29 cellular contexts compared by ENCODE assay signal in the genomic region with DNA sequence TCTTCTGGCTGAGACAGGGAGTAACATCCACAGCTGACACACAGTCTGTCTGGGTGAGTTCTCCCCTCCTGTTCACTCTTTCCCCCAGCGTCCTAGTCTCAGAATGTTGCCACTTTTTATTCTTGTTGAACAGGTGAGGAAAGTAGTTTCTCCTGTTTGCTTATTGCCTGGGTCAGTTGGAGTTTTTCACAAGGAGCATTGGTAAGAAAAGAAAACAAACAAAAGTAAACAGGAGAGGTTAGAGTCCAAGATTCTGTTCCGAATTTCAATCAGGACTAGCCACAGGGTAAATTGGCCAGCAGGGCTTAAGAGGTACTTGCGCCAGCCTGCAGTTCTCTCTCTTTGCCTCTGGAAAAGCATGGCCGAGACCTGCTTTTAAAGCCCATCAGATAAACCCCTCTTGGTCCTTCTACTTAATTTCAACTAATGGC.
DNase-seq lines count a peak whose midpoint lies in the region; ATAC-seq and TF ChIP-seq lines count a peak whose summit lies in the region.
"Had no signal": no experiment of that assay in that cellular context is flagged by ENCODE, and none has a peak within 500 bp of the region (broad histone marks: within the 10 kb centered on the region; RNA-seq: fewer than 3 reads in every experiment).

No MANE protein-coding gene starts in this region.

- in situ Hi-C loops in G401 (cut with HindIII; ENCODE audit: low sequenced_read_pairs): no loop called here

- no peaks in the 10 kb centered on the region for H4K20me1 ChIP-seq in GM23338 (replicated peaks; ENCODE audit: insufficient read depth)

- H3K4me3 ChIP-seq in GM23338: no peak overlapping the region
- peak overlapping the region in 2 of 3 donors; percentile 13 to 21 for H3K4me3 ChIP-seq in liver (ENCODE audit: low read depth in 1 of 3, low read length in 3 of 3)
- H3K4me3 ChIP-seq: ascending aorta, esophagus muscularis mucosa, left ventricle myocardium inferior, SJSA1, smooth muscle cell had no signal

- peaks cover 5% of the 10 kb centered on the region; the same call in 1 of the 3 replicates for H3K4me1 Mint-ChIP-seq in GM23338
- peaks cover 8% of the 10 kb centered on the region for H3K4me1 Mint-ChIP-seq in WTC11
- peaks cover 29% of the 10 kb centered on the region for H3K4me1 Mint-ChIP-seq in stimulated activated effector memory CD8-positive, alpha-beta T cell treated with anti-CD3 and anti-CD28 coated beads, Interleukin-12 subunit alpha, Interleukin-12 subunit beta, amount 100 ng/mL, for 72 hours
- H3K4me1 Mint-ChIP-seq in activated T-cell treated with anti-CD3 and anti-CD28 coated beads, Interleukin-2, amount 50 U/mL, for 24 hours (ENCODE audit: low read depth): peaks cover 8% of the 10 kb centered on the region
- H3K4me1 Mint-ChIP-seq: natural killer cell had no signal

- H3K27ac ChIP-seq in GM23338 (ENCODE audit: low read depth) (no peak overlapping the region), liver (ENCODE audit: low read depth in 1 of 2, low read length in 2 of 2) (peak overlapping the region; percentile 28 to 58)
- H3K27ac ChIP-seq: ascending aorta, esophagus muscularis mucosa, foreskin keratinocyte, HL-60, left ventricle myocardium inferior, SJSA1 had no signal

- H3K9me2 ChIP-seq in GM23338 (ENCODE audit: insufficient read depth): no peaks in the 10 kb centered on the region

- no peak overlapping the region for H3K4me2 ChIP-seq in GM23338
- H3K4me2 ChIP-seq: smooth muscle cell had no signal

- H3K9me3 Mint-ChIP-seq in GM23338: no peaks in the 10 kb centered on the region
- no peaks in the 10 kb centered on the region for H3K9me3 Mint-ChIP-seq in WTC11
- no peaks in the 10 kb centered on the region for H3K9me3 Mint-ChIP-seq in stimulated activated effector memory CD8-positive, alpha-beta T cell treated with anti-CD3 and anti-CD28 coated beads, Interleukin-12 subunit alpha, Interleukin-12 subunit beta, amount 100 ng/mL, for 72 hours
- no peaks in the 10 kb centered on the region for H3K9me3 Mint-ChIP-seq in activated T-cell treated with anti-CD3 and anti-CD28 coated beads, Interleukin-2, amount 50 U/mL, for 24 hours
- H3K9me3 Mint-ChIP-seq: activated CD4-positive, alpha-beta memory T cell treated with anti-CD3 and anti-CD28 coated beads for 36 hours; activated naive CD8-positive, alpha-beta T cell treated with anti-CD3 and anti-CD28 coated beads for 36 hours; natural killer cell had no signal

- POLR2A ChIA-PET in WTC11 (lab: Charles Lee): no interaction called here

- H3K4me1 ChIP-seq in GM23338 (ENCODE audit: insufficient read depth) (no peaks in the 10 kb centered on the region), liver (ENCODE audit: control insufficient read depth in 4 of 4, insufficient read depth in 4 of 4, low read length in 3 of 4) (peaks cover 14 to 60% (median 58%) of the 10 kb centered on the region in 4 donors)
- H3K4me1 ChIP-seq: ascending aorta, foreskin keratinocyte had no signal

- DNase-seq in GM23338 (ENCODE audit: low spot score) (peak; percentile 23), WTC11 (ENCODE audit: low spot score) (no peak), G401 (ENCODE audit: low spot score) (no peak)
- DNase-seq in stimulated activated effector memory CD8-positive, alpha-beta T cell treated with anti-CD3 and anti-CD28 coated beads, Interleukin-12 subunit alpha, Interleukin-12 subunit beta, amount 100 ng/mL, for 72 hours (ENCODE audit: low spot score in 2 of 2): no peak
- DNase-seq in activated T-cell treated with anti-CD3 and anti-CD28 coated beads, Interleukin-2, amount 50 U/mL, for 24 hours: no peak
- DNase-seq: activated CD4-positive, alpha-beta memory T cell treated with anti-CD3 and anti-CD28 coated beads for 36 hours; activated CD8-positive, alpha-beta memory T cell treated with anti-CD3 and anti-CD28 coated beads, Interleukin-2, amount 50 U/mL, for 48 hours; activated effector memory CD4-positive, alpha-beta T cell treated with Interleukin-2 at 50 U/mL for 16 hours; activated naive CD8-positive, alpha-beta T cell treated with anti-CD3 and anti-CD28 coated beads for 36 hours; Calu3; caudate nucleus; DMS79 treated with DMSO at 0.1 percent for 48 hours; foreskin keratinocyte; Kasumi-1; left ventricle myocardium inferior; natural killer cell; NCI-H1092; NCI-H187; NCI-H526 treated with DMSO at 0.1 percent for 48 hours; stimulated activated CD4-positive, alpha-beta T cell treated with anti-CD3 and anti-CD28 coated beads, Interleukin-1b, Interleukin-23, amount 100 ng/mL, for 48 hours had no signal

- TF ChIP-seq CTCF in GM23338 (conservative IDR thresholded peaks at IDR 0.05; ENCODE audit: low read depth in 2 of 2) (no peak), WTC11 (IDR thresholded peaks at IDR 0.05) (no peak), liver (IDR thresholded peaks at IDR 0.05; ENCODE audit: low read depth, low read length, missing input control) (peak; percentile 42)

- H3K36me3 ChIP-seq in GM23338 (ENCODE audit: insufficient read depth) (no peaks in the 10 kb centered on the region), liver (ENCODE audit: control insufficient read depth in 4 of 4, insufficient read depth in 3 of 4, low read depth in 1 of 4, low read length in 3 of 4) (no peaks in the 10 kb centered on the region)
- H3K36me3 ChIP-seq: ascending aorta, esophagus muscularis mucosa, left ventricle myocardium inferior, SJSA1 had no signal

- no peaks in the 10 kb centered on the region for H3K36me3 Mint-ChIP-seq in GM23338 (ENCODE audit: low read depth)
- no peaks in the 10 kb centered on the region for H3K36me3 Mint-ChIP-seq in WTC11
- no peaks in the 10 kb centered on the region for H3K36me3 Mint-ChIP-seq in stimulated activated effector memory CD8-positive, alpha-beta T cell treated with anti-CD3 and anti-CD28 coated beads, Interleukin-12 subunit alpha, Interleukin-12 subunit beta, amount 100 ng/mL, for 72 hours
- H3K36me3 Mint-ChIP-seq in activated T-cell treated with anti-CD3 and anti-CD28 coated beads, Interleukin-2, amount 50 U/mL, for 24 hours (ENCODE audit: low read depth): no peaks in the 10 kb centered on the region
- H3K36me3 Mint-ChIP-seq: activated CD4-positive, alpha-beta memory T cell treated with anti-CD3 and anti-CD28 coated beads for 36 hours; activated naive CD8-positive, alpha-beta T cell treated with anti-CD3 and anti-CD28 coated beads for 36 hours; natural killer cell had no signal

- H3K27ac Mint-ChIP-seq in GM23338: no peak overlapping the region
- no peak overlapping the region for H3K27ac Mint-ChIP-seq in WTC11
- H3K27ac Mint-ChIP-seq in stimulated activated effector memory CD8-positive, alpha-beta T cell treated with anti-CD3 and anti-CD28 coated beads, Interleukin-12 subunit alpha, Interleukin-12 subunit beta, amount 100 ng/mL, for 72 hours: peak overlapping the region; percentile 88
- no peak overlapping the region for H3K27ac Mint-ChIP-seq in activated T-cell treated with anti-CD3 and anti-CD28 coated beads, Interleukin-2, amount 50 U/mL, for 24 hours
- H3K27ac Mint-ChIP-seq: activated CD4-positive, alpha-beta memory T cell treated with anti-CD3 and anti-CD28 coated beads for 36 hours; activated naive CD8-positive, alpha-beta T cell treated with anti-CD3 and anti-CD28 coated beads for 36 hours; natural killer cell; type B pancreatic cell had no signal

- H3K79me2 ChIP-seq in GM23338 (replicated peaks; ENCODE audit: insufficient read depth): no peaks in the 10 kb centered on the region

- no peaks in the 10 kb centered on the region for H3F3A ChIP-seq in GM23338 (replicated peaks; ENCODE audit: low read depth)

- H3K9me3 ChIP-seq in liver (ENCODE audit: control insufficient read depth in 4 of 4, low read length in 3 of 4): no peaks in the 10 kb centered on the region
- H3K9me3 ChIP-seq: ascending aorta, esophagus muscularis mucosa, left ventricle myocardium inferior, SJSA1 had no signal

- CTCF ChIA-PET in WTC11 (lab: Charles Lee): no interaction called here

- peak overlapping the region in 1 of 2 donors; percentile 23 for H3K9ac ChIP-seq in liver (ENCODE audit: low read depth in 1 of 2, low read length in 2 of 2)

- ATAC-seq in GM23338: peak; percentile 70
- peak; percentile 65 for ATAC-seq in WTC11
- ATAC-seq in stimulated activated effector memory CD8-positive, alpha-beta T cell treated with anti-CD3 and anti-CD28 coated beads, Interleukin-12 subunit alpha, Interleukin-12 subunit beta, amount 100 ng/mL, for 72 hours: no peak
- no peak for ATAC-seq in GM21447 (IDR thresholded peaks at IDR 0.05; ENCODE audit: unreplicated experiment)
- ATAC-seq: activated CD4-positive, CD25-positive, alpha-beta regulatory T cell treated with anti-CD3 and anti-CD28 coated beads, Interleukin-2, amount 50 U/mL, for 24 hours; foreskin keratinocyte; natural killer cell had no signal

- TF ChIP-seq RAD21 in liver (IDR thresholded peaks at IDR 0.05): peak in 1 of 2 donors; percentile 47

- peak overlapping the region; percentile 5; the same call in 1 of the 2 replicates for H2AFZ ChIP-seq in GM23338

- H3K27me3 ChIP-seq in GM23338 (ENCODE audit: insufficient read depth) (no peaks in the 10 kb centered on the region), liver (ENCODE audit: control insufficient read depth in 4 of 4, insufficient read depth in 4 of 4, low read length in 3 of 4) (no peaks in the 10 kb centered on the region)
- H3K27me3 ChIP-seq: ascending aorta, esophagus muscularis mucosa, foreskin keratinocyte, SJSA1 had no signal

- no peak overlapping the region for H3K4me3 Mint-ChIP-seq in GM23338
- no peak overlapping the region for H3K4me3 Mint-ChIP-seq in WTC11
- no peak overlapping the region for H3K4me3 Mint-ChIP-seq in stimulated activated effector memory CD8-positive, alpha-beta T cell treated with anti-CD3 and anti-CD28 coated beads, Interleukin-12 subunit alpha, Interleukin-12 subunit beta, amount 100 ng/mL, for 72 hours
- no peak overlapping the region for H3K4me3 Mint-ChIP-seq in activated T-cell treated with anti-CD3 and anti-CD28 coated beads, Interleukin-2, amount 50 U/mL, for 24 hours
- H3K4me3 Mint-ChIP-seq: activated CD4-positive, alpha-beta memory T cell treated with anti-CD3 and anti-CD28 coated beads for 36 hours; activated naive CD8-positive, alpha-beta T cell treated with anti-CD3 and anti-CD28 coated beads for 36 hours; natural killer cell; type B pancreatic cell had no signal

- H3K27me3 Mint-ChIP-seq in GM23338 (ENCODE audit: insufficient read depth, low read depth, poor library complexity) (no peaks in the 10 kb centered on the region), WTC11 (ENCODE audit: low read depth) (no peaks in the 10 kb centered on the region)
- no peaks in the 10 kb centered on the region for H3K27me3 Mint-ChIP-seq in activated T-cell treated with anti-CD3 and anti-CD28 coated beads, Interleukin-2, amount 50 U/mL, for 24 hours
- H3K27me3 Mint-ChIP-seq: activated CD4-positive, alpha-beta memory T cell treated with anti-CD3 and anti-CD28 coated beads for 36 hours; activated naive CD8-positive, alpha-beta T cell treated with anti-CD3 and anti-CD28 coated beads for 36 hours; type B pancreatic cell had no signal

- WGBS in liver: 37% methylated on average over 4 of the region's 4 CpGs

TF ChIP-seq in GM23338, 12 proteins besides CTCF, POLR2A, EP300 and RAD21 (continues in another document):
- TF ChIP-seq ZNF331 (CRISPR knock-in tag; IDR thresholded peaks at IDR 0.05; ENCODE audit: low read depth): no peak

TF ChIP-seq in liver, 16 proteins besides CTCF, POLR2A, EP300 and RAD21 (continues in another document):
- peak; percentile 65 for TF ChIP-seq SP1 (IDR thresholded peaks at IDR 0.05)

Comparison
In these comparisons a context has a peak if more than half of its experiments do, and no peak if none do; other contexts are left out.
1. ATAC-seq: peak in GM23338 (single experiment) and WTC11 (single experiment); none in stimulated activated effector memory CD8-positive, alpha-beta T cell treated with anti-CD3 and anti-CD28 coated beads, Interleukin-12 subunit alpha, Interleukin-12 subunit beta, amount 100 ng/mL, for 72 hours (single experiment) and GM21447 (single experiment).